Comparison of ENCODE assay signal across 20 cellular contexts in genomic region chr5:171920765-171921391, GRCh38.
"Had no signal": no experiment of that assay in that cellular context is flagged by ENCODE, and none has a peak within 500 bp of the region (broad histone marks: within the 10 kb centered on the region; RNA-seq: fewer than 3 reads in every experiment).

No MANE protein-coding gene starts in this region.

- H3K9me3 ChIP-seq: body of pancreas, esophagus muscularis mucosa, psoas muscle, testis, upper lobe of right lung had no signal

- FAIRE-seq: colon had no signal

- H3K4me3 ChIP-seq: body of pancreas, esophagus muscularis mucosa, psoas muscle, testis, upper lobe of right lung had no signal

- H3K27me3 ChIP-seq: body of pancreas, esophagus muscularis mucosa, testis, upper lobe of right lung had no signal

- H3K27me3 Mint-ChIP-seq: stimulated activated naive CD8-positive, alpha-beta T cell treated with anti-CD3 and anti-CD28 coated beads, Interleukin-15, amount 100 ng/mL, for 72 hours had no signal

- H3K27ac ChIP-seq: body of pancreas, esophagus muscularis mucosa, psoas muscle, testis, upper lobe of right lung, WERI-Rb-1 had no signal

- H3K9me3 Mint-ChIP-seq: activated naive CD4-positive, alpha-beta T cell treated with anti-CD3 and anti-CD28 coated beads, Interleukin-2, amount 50 U/mL, for 72 hours had no signal

- H3K4me1 ChIP-seq: testis had no signal

- ATAC-seq: activated naive CD4-positive, alpha-beta T cell treated with anti-CD3 and anti-CD28 coated beads, Interleukin-2, amount 50 U/mL, for 72 hours; body of pancreas; left ventricle myocardium superior; psoas muscle; sciatic nerve; stimulated activated naive CD8-positive, alpha-beta T cell treated with anti-CD3 and anti-CD28 coated beads, Interleukin-15, amount 100 ng/mL, for 72 hours; upper lobe of right lung had no signal

- H3K36me3 ChIP-seq: esophagus muscularis mucosa, upper lobe of right lung, WERI-Rb-1 had no signal

- H3K4me3 Mint-ChIP-seq: neural crest cell had no signal

- DNase-seq: activated CD4-positive, alpha-beta T cell treated with anti-CD3 and anti-CD28 coated beads, Interleukin-2, amount 50 U/mL, for 48 hours; activated effector memory CD4-positive, alpha-beta T cell treated with Interleukin-2 at 50 U/mL for 16 hours; amygdala; body of pancreas; caudate nucleus; hippocampal formation; kidney glomerular epithelial cell; left ventricle myocardium superior; mesenchymal stem cell; psoas muscle; stimulated activated naive CD8-positive, alpha-beta T cell treated with anti-CD3 and anti-CD28 coated beads, Interleukin-15, amount 100 ng/mL, for 72 hours; T-helper 1 cell; testis; upper lobe of right lung; WERI-Rb-1 had no signal
